In genomic region chr4:970046-970745, GRCh38 we compare ENCODE assay signal across 1 cellular context.
TF ChIP-seq lines count a peak whose summit lies in the region.

No MANE protein-coding gene starts in this region.

TF ChIP-seq in K562, 482 proteins besides CTCF, POLR2A, EP300 and RAD21:
- no peak for TF ChIP-seq SNAPC5 (CRISPR knock-in tag; IDR thresholded peaks at IDR 0.05)
- 0 out of 2 replicates have a peak, but pooled peaks have one; percentile 26 for TF ChIP-seq POLR2G (IDR thresholded peaks at IDR 0.05; ENCODE audit: low read depth, low read length)
- TF ChIP-seq CEBPB (tag; IDR thresholded peaks at IDR 0.05) = no peak
- TF ChIP-seq USF1 (CRISPR knock-in tag; IDR thresholded peaks at IDR 0.05) = no peak
